Comparison of ENCODE assay signal across 1 cellular context in the genomic region with DNA sequence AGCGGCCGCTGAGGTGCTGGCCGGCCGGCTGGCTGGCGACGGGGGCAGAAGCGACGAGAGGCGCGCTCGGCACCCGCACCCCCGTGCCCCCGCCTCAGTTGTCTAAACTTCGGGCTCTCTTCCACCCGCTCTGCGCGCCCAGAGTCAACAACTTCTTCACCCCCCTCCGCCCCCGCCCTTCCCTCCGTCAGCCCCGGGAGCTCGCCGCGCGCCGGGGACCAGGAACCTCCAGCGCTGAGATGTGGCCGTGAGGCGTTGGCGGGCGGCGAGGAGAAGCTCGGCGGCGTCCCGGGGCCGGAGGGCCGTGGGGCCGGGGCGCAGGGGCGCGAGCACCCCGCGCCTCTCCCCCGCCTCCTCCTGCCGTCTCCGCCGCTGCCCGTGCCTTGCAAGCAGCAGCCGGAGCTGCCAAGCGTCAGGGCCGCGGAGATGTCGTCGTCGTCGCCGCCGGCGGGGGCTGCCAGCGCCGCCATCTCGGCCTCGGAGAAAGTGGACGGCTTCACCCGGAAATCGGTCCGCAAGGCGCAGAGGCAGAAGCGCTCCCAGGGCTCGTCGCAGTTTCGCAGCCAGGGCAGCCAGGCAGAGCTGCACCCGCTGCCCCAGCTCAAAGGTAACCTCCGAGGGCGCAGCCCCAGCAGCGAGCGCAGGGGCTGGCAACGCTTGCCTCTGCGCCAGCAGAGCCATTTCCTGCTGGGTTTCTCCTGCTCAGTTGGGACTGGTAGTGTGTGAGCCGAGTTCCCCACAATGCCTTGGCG.
TF ChIP-seq lines count a peak whose summit lies in the region.

No MANE protein-coding gene starts in this region.

TF ChIP-seq in HepG2, 621 proteins besides CTCF, POLR2A, EP300 and RAD21 (continued from another document and continues in another):
- TF ChIP-seq, protein P1, sequence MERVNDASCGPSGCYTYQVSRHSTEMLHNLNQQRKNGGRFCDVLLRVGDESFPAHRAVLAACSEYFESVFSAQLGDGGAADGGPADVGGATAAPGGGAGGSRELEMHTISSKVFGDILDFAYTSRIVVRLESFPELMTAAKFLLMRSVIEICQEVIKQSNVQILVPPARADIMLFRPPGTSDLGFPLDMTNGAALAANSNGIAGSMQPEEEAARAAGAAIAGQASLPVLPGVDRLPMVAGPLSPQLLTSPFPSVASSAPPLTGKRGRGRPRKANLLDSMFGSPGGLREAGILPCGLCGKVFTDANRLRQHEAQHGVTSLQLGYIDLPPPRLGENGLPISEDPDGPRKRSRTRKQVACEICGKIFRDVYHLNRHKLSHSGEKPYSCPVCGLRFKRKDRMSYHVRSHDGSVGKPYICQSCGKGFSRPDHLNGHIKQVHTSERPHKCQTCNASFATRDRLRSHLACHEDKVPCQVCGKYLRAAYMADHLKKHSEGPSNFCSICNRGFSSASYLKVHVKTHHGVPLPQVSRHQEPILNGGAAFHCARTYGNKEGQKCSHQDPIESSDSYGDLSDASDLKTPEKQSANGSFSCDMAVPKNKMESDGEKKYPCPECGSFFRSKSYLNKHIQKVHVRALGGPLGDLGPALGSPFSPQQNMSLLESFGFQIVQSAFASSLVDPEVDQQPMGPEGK (CRISPR knock-in tag; IDR thresholded peaks at IDR 0.05): peak; percentile 8; the same call in 1 of the 2 replicates
- TF ChIP-seq, protein P2, sequence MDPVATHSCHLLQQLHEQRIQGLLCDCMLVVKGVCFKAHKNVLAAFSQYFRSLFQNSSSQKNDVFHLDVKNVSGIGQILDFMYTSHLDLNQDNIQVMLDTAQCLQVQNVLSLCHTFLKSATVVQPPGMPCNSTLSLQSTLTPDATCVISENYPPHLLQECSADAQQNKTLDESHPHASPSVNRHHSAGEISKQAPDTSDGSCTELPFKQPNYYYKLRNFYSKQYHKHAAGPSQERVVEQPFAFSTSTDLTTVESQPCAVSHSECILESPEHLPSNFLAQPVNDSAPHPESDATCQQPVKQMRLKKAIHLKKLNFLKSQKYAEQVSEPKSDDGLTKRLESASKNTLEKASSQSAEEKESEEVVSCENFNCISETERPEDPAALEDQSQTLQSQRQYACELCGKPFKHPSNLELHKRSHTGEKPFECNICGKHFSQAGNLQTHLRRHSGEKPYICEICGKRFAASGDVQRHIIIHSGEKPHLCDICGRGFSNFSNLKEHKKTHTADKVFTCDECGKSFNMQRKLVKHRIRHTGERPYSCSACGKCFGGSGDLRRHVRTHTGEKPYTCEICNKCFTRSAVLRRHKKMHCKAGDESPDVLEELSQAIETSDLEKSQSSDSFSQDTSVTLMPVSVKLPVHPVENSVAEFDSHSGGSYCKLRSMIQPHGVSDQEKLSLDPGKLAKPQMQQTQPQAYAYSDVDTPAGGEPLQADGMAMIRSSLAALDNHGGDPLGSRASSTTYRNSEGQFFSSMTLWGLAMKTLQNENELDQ (CRISPR knock-in tag; IDR thresholded peaks at IDR 0.05; ENCODE audit: borderline replicate concordance): no peak
- TF ChIP-seq, protein P3, sequence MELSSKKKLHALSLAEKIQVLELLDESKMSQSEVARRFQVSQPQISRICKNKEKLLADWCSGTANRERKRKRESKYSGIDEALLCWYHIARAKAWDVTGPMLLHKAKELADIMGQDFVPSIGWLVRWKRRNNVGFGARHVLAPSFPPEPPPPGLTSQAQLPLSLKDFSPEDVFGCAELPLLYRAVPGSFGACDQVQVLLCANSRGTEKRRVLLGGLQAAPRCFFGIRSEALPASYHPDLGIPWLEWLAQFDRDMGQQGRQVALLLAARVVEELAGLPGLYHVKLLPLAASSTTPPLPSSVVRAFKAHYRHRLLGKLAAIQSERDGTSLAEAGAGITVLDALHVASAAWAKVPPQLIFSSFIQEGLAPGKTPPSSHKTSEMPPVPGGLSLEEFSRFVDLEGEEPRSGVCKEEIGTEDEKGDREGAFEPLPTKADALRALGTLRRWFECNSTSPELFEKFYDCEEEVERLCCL (CRISPR knock-in tag; IDR thresholded peaks at IDR 0.05; ENCODE audit: borderline replicate concordance): no peak
- no peak for TF ChIP-seq RARA (CRISPR knock-in tag; IDR thresholded peaks at IDR 0.05)
- TF ChIP-seq, protein P4, sequence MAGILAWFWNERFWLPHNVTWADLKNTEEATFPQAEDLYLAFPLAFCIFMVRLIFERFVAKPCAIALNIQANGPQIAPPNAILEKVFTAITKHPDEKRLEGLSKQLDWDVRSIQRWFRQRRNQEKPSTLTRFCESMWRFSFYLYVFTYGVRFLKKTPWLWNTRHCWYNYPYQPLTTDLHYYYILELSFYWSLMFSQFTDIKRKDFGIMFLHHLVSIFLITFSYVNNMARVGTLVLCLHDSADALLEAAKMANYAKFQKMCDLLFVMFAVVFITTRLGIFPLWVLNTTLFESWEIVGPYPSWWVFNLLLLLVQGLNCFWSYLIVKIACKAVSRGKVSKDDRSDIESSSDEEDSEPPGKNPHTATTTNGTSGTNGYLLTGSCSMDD (CRISPR knock-in tag; IDR thresholded peaks at IDR 0.05): no peak
- TF ChIP-seq NFE2 (CRISPR knock-in tag; IDR thresholded peaks at IDR 0.05): no peak
- TF ChIP-seq SMYD3 (CRISPR knock-in tag; IDR thresholded peaks at IDR 0.05): no peak
- peak; percentile 63 for TF ChIP-seq HNRNPLL (IDR thresholded peaks at IDR 0.05; ENCODE audit: low read depth, low read length, poor library complexity, severe bottlenecking)
- TF ChIP-seq SP2 (CRISPR knock-in tag; IDR thresholded peaks at IDR 0.05): no peak; the same call in 1 of the 2 replicates
- TF ChIP-seq SKI (IDR thresholded peaks at IDR 0.05; ENCODE audit: partially characterized antibody): no peak
- TF ChIP-seq, protein P5, sequence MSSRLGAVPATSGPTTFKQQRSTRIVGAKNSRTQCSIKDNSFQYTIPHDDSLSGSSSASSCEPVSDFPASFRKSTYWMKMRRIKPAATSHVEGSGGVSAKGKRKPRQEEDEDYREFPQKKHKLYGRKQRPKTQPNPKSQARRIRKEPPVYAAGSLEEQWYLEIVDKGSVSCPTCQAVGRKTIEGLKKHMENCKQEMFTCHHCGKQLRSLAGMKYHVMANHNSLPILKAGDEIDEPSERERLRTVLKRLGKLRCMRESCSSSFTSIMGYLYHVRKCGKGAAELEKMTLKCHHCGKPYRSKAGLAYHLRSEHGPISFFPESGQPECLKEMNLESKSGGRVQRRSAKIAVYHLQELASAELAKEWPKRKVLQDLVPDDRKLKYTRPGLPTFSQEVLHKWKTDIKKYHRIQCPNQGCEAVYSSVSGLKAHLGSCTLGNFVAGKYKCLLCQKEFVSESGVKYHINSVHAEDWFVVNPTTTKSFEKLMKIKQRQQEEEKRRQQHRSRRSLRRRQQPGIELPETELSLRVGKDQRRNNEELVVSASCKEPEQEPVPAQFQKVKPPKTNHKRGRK (CRISPR knock-in tag; IDR thresholded peaks at IDR 0.05): no peak
- no peak for TF ChIP-seq STAG1 (CRISPR knock-in tag; IDR thresholded peaks at IDR 0.05)
- no peak for TF ChIP-seq ASH2L (IDR thresholded peaks at IDR 0.05; ENCODE audit: insufficient read length, low read depth, low read length)
- TF ChIP-seq, protein P6, sequence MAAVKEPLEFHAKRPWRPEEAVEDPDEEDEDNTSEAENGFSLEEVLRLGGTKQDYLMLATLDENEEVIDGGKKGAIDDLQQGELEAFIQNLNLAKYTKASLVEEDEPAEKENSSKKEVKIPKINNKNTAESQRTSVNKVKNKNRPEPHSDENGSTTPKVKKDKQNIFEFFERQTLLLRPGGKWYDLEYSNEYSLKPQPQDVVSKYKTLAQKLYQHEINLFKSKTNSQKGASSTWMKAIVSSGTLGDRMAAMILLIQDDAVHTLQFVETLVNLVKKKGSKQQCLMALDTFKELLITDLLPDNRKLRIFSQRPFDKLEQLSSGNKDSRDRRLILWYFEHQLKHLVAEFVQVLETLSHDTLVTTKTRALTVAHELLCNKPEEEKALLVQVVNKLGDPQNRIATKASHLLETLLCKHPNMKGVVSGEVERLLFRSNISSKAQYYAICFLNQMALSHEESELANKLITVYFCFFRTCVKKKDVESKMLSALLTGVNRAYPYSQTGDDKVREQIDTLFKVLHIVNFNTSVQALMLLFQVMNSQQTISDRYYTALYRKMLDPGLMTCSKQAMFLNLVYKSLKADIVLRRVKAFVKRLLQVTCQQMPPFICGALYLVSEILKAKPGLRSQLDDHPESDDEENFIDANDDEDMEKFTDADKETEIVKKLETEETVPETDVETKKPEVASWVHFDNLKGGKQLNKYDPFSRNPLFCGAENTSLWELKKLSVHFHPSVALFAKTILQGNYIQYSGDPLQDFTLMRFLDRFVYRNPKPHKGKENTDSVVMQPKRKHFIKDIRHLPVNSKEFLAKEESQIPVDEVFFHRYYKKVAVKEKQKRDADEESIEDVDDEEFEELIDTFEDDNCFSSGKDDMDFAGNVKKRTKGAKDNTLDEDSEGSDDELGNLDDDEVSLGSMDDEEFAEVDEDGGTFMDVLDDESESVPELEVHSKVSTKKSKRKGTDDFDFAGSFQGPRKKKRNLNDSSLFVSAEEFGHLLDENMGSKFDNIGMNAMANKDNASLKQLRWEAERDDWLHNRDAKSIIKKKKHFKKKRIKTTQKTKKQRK (IDR thresholded peaks at IDR 0.05; ENCODE audit: low read length): no peak
- TF ChIP-seq FOXP1 (IDR thresholded peaks at IDR 0.05): no peak
- TF ChIP-seq FOXP1 (CRISPR knock-in tag; IDR thresholded peaks at IDR 0.05): no peak
- no peak for TF ChIP-seq AGO1 (IDR thresholded peaks at IDR 0.05; ENCODE audit: low read depth, low read length, poor library complexity, severe bottlenecking)
- TF ChIP-seq, protein P7, sequence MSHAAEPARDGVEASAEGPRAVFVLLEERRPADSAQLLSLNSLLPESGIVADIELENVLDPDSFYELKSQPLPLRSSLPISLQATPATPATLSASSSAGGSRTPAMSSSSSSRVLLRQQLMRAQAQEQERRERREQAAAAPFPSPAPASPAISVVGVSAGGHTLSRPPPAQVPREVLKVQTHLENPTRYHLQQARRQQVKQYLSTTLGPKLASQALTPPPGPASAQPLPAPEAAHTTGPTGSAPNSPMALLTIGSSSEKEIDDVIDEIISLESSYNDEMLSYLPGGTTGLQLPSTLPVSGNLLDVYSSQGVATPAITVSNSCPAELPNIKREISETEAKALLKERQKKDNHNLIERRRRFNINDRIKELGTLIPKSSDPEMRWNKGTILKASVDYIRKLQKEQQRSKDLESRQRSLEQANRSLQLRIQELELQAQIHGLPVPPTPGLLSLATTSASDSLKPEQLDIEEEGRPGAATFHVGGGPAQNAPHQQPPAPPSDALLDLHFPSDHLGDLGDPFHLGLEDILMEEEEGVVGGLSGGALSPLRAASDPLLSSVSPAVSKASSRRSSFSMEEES (CRISPR knock-in tag; IDR thresholded peaks at IDR 0.05): no peak
- TF ChIP-seq SIN3B (IDR thresholded peaks at IDR 0.05; ENCODE audit: low read length): no peak
- TF ChIP-seq, protein P8, sequence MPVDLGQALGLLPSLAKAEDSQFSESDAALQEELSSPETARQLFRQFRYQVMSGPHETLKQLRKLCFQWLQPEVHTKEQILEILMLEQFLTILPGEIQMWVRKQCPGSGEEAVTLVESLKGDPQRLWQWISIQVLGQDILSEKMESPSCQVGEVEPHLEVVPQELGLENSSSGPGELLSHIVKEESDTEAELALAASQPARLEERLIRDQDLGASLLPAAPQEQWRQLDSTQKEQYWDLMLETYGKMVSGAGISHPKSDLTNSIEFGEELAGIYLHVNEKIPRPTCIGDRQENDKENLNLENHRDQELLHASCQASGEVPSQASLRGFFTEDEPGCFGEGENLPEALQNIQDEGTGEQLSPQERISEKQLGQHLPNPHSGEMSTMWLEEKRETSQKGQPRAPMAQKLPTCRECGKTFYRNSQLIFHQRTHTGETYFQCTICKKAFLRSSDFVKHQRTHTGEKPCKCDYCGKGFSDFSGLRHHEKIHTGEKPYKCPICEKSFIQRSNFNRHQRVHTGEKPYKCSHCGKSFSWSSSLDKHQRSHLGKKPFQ (CRISPR knock-in tag; IDR thresholded peaks at IDR 0.05; ENCODE audit: insufficient replicate concordance): no peak
- TF ChIP-seq ZFY (CRISPR knock-in tag; IDR thresholded peaks at IDR 0.05): peak; percentile 32; the same call in 1 of the 2 replicates
- no peak for TF ChIP-seq TCF7 (IDR thresholded peaks at IDR 0.05; ENCODE audit: low read depth)
- TF ChIP-seq, protein P9, sequence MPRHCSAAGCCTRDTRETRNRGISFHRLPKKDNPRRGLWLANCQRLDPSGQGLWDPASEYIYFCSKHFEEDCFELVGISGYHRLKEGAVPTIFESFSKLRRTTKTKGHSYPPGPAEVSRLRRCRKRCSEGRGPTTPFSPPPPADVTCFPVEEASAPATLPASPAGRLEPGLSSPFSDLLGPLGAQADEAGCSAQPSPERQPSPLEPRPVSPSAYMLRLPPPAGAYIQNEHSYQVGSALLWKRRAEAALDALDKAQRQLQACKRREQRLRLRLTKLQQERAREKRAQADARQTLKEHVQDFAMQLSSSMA (CRISPR knock-in tag; IDR thresholded peaks at IDR 0.05): 0 out of 2 replicates have a peak, but pooled peaks have one; percentile 44
- TF ChIP-seq TBL1XR1 (IDR thresholded peaks at IDR 0.05; ENCODE audit: borderline replicate concordance, low read length, partially characterized antibody): no peak
- TF ChIP-seq IRX3 (CRISPR knock-in tag; IDR thresholded peaks at IDR 0.05; ENCODE audit: borderline replicate concordance, low read depth): no peak
- TF ChIP-seq RFXAP (CRISPR knock-in tag; IDR thresholded peaks at IDR 0.05; ENCODE audit: borderline replicate concordance): no peak
- TF ChIP-seq GATAD1 (CRISPR knock-in tag; IDR thresholded peaks at IDR 0.05): 0 out of 2 replicates have a peak, but pooled peaks have one; percentile 16
- TF ChIP-seq SCMH1 (CRISPR knock-in tag; IDR thresholded peaks at IDR 0.05; ENCODE audit: borderline replicate concordance): no peak
- TF ChIP-seq NR2C2 (CRISPR knock-in tag; IDR thresholded peaks at IDR 0.05; ENCODE audit: borderline replicate concordance): 0 out of 2 replicates have a peak, but pooled peaks have one; percentile 41
- no peak for TF ChIP-seq TMF1 (CRISPR knock-in tag; IDR thresholded peaks at IDR 0.05; ENCODE audit: low read depth)
- TF ChIP-seq, protein P10, sequence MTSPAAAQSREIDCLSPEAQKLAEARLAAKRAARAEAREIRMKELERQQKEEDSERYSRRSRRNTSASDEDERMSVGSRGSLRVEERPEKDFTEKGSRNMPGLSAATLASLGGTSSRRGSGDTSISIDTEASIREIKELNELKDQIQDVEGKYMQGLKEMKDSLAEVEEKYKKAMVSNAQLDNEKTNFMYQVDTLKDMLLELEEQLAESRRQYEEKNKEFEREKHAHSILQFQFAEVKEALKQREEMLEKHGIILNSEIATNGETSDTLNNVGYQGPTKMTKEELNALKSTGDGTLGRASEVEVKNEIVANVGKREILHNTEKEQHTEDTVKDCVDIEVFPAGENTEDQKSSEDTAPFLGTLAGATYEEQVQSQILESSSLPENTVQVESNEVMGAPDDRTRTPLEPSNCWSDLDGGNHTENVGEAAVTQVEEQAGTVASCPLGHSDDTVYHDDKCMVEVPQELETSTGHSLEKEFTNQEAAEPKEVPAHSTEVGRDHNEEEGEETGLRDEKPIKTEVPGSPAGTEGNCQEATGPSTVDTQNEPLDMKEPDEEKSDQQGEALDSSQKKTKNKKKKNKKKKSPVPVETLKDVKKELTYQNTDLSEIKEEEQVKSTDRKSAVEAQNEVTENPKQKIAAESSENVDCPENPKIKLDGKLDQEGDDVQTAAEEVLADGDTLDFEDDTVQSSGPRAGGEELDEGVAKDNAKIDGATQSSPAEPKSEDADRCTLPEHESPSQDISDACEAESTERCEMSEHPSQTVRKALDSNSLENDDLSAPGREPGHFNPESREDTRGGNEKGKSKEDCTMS (CRISPR knock-in tag; conservative IDR thresholded peaks at IDR 0.05): no peak
- no peak for TF ChIP-seq ZBTB21 (CRISPR knock-in tag; IDR thresholded peaks at IDR 0.05)
- TF ChIP-seq ARNT (IDR thresholded peaks at IDR 0.05): no peak
- TF ChIP-seq ZNF367 (CRISPR knock-in tag; IDR thresholded peaks at IDR 0.05; ENCODE audit: borderline replicate concordance): no peak; the same call in 1 of the 2 replicates
- no peak for TF ChIP-seq U2AF1 (optimal IDR thresholded peaks at IDR 0.05; ENCODE audit: low read depth, low read length)
- TF ChIP-seq SRF (IDR thresholded peaks at IDR 0.05; ENCODE audit: low read depth, low read length): no peak
